19 cellular contexts compared by ENCODE assay signal in genomic region chr2:240258685-240259084, GRCh38.
DNase-seq lines count a peak whose midpoint lies in the region; ATAC-seq, FAIRE-seq and TF ChIP-seq lines count a peak whose summit lies in the region.
"Had no signal": no experiment of that assay in that cellular context is flagged by ENCODE, and none has a peak within 500 bp of the region (broad histone marks: within the 10 kb centered on the region; RNA-seq: fewer than 3 reads in every experiment).

No MANE protein-coding gene starts in this region.

- POLR2A ChIA-PET in HepG2 (lab: Yijun Ruan, JAX), result no interaction called here

- BruUV-seq in HepG2 (replicated peaks; lab: Mats Ljungman, UMichigan), result no TSS peak

- H3K9ac ChIP-seq in HepG2 (ENCODE audit: insufficient read depth, low read depth, low read length), result no peak overlapping the region

- H3K27ac ChIP-seq in HepG2 (ENCODE audit: extremely low read length, insufficient read depth, low read length) (no peak overlapping the region), sigmoid colon (peak overlapping the region; percentile 62 to 70 (median 68)), upper lobe of right lung (peak overlapping the region; percentile 51)

- TF ChIP-seq EP300 in HepG2 (IDR thresholded peaks at IDR 0.05; ENCODE audit: low read depth in 2 of 2, low read length in 2 of 2) (no peak), HepG2 (CRISPR knock-in tag; IDR thresholded peaks at IDR 0.05; ENCODE audit: borderline replicate concordance) (no peak), sigmoid colon (IDR thresholded peaks at IDR 0.05) (no peak)

- no peak for FAIRE-seq in HepG2 (lab: Jason Lieb, UNC)
- FAIRE-seq: A204.1, endometrium had no signal

- H3K4me2 ChIP-seq in HepG2 (ENCODE audit: low read depth, low read length), result peak overlapping the region; percentile 30; the same call in 1 of the 2 replicates

- no peak overlapping the region for H2AFZ ChIP-seq in HepG2 (ENCODE audit: low read length)

- CTCF ChIA-PET in HepG2 (lab: Yijun Ruan, JAX; ENCODE audit: low intra/inter-chr PET ratio, low total read pairs), result no interaction called here

- TF ChIP-seq POLR2A in HepG2 (IDR thresholded peaks at IDR 0.05; ENCODE audit: insufficient read depth in 1 of 2, low read depth in 2 of 2, low read length in 2 of 2) (no peak), sigmoid colon (IDR thresholded peaks at IDR 0.05) (no peak)

- peaks cover 9% of the 10 kb centered on the region for H3K79me2 ChIP-seq in HepG2 (ENCODE audit: insufficient read depth, low read length)

- no peaks in the 10 kb centered on the region; a peak in 1 of 5 replicates for H3K27me3 ChIP-seq in HepG2 (ENCODE audit: control insufficient read depth in 1 of 2, insufficient read depth in 2 of 2, low read length in 2 of 2)
- H3K27me3 ChIP-seq in sigmoid colon, result no peaks in the 10 kb centered on the region
- no peaks in the 10 kb centered on the region for H3K27me3 ChIP-seq in upper lobe of right lung

- peaks cover 14% of the 10 kb centered on the region for H3K9me3 ChIP-seq in HepG2 (ENCODE audit: low read length)
- no peaks in the 10 kb centered on the region for H3K9me3 ChIP-seq in sigmoid colon
- no peaks in the 10 kb centered on the region for H3K9me3 ChIP-seq in upper lobe of right lung

- ATAC-seq in Right ventricle myocardium inferior, result peak; percentile 1
- ATAC-seq in left cardiac atrium, result no peak
- ATAC-seq in HepG2, result no peak
- ATAC-seq in upper lobe of right lung, result no peak
- ATAC-seq in GM18861 (IDR thresholded peaks at IDR 0.05; ENCODE audit: unreplicated experiment), result no peak
- ATAC-seq: activated CD8-positive, alpha-beta T cell treated with anti-CD3 and anti-CD28 coated beads, Interleukin-2, amount 10 ng/mL, durations not matched to agents 7 days and 5 days; HCT116; stimulated activated naive CD8-positive, alpha-beta T cell treated with anti-CD3 and anti-CD28 coated beads, Interleukin-15, Interleukin-2, amounts not matched to agents 100 U/mL and 50 U/mL, for 24 hours had no signal

- no peaks in the 10 kb centered on the region for H4K20me1 ChIP-seq in HepG2 (ENCODE audit: insufficient read depth, low read length)

- DNase-seq in Right ventricle myocardium inferior (ENCODE audit: missing footprints) (no peak), left cardiac atrium (no peak), HepG2 (ENCODE audit: low spot score) (no peak), sigmoid colon (no peak), upper lobe of right lung (no peak), SKM-1 treated with dmso at 0.1 percent for 144 hours (lab: John Stamatoyannopoulos, UW; ENCODE audit: unreplicated experiment) (no peak), NCI-H146 (lab: John Stamatoyannopoulos, UW) (no peak)
- DNase-seq: activated CD4-positive, CD25-positive, alpha-beta regulatory T cell; activated naive CD4-positive, alpha-beta T cell treated with anti-CD3 and anti-CD28 coated beads, Interleukin-2, amount 50 U/mL, for 16 hours; Calu3; EL; NCI-H1436; NCI-H526; stimulated activated naive CD8-positive, alpha-beta T cell treated with anti-CD3 and anti-CD28 coated beads, Interleukin-15, Interleukin-2, amounts not matched to agents 100 U/mL and 50 U/mL, for 24 hours had no signal

- no peak for TF ChIP-seq RAD21 in HepG2 (CRISPR knock-in tag; IDR thresholded peaks at IDR 0.05)

- 100% methylated on average over 2 of the region's 10 CpGs for WGBS in HepG2 (ENCODE audit: low lambda C conversion rate)
- WGBS in sigmoid colon, 2 donors, result 84 to 85% methylated on average over 10 of the region's 10 CpGs

- in situ Hi-C loops in HepG2 (cut with HindIII; ENCODE audit: extremely low pct_ligation_motif_present, low pct_unique_long_range_greater_than_20kb), result no loop called here

- H3K36me3 ChIP-seq in HepG2 (replicated peaks in 1 of 2; ENCODE audit: control insufficient read depth in 1 of 2, insufficient read depth in 2 of 2, low read length in 2 of 2) (no peaks in the 10 kb centered on the region), sigmoid colon (no peaks in the 10 kb centered on the region), upper lobe of right lung (no peaks in the 10 kb centered on the region)

- TF ChIP-seq CTCF in HepG2 (CRISPR knock-in tag; IDR thresholded peaks at IDR 0.05) (no peak), sigmoid colon (IDR thresholded peaks at IDR 0.05) (no peak), upper lobe of right lung (IDR thresholded peaks at IDR 0.05) (no peak)

- intact Hi-C loops in Right ventricle myocardium inferior (cut with DNase I) (loop anchor here (1.0 to 2.0 kb wide), 3 partner anchors 22 to 110 kb away; no protein-coding TSS in a partner anchor), left cardiac atrium (cut with DNase I) (no loop called here), HepG2 (cut with micrococcal nuclease; ENCODE audit: unreplicated experiment) (no loop called here), sigmoid colon (cut with DNase I) (no loop called here), upper lobe of right lung (cut with DNase I) (no loop called here)

- H3K4me3 ChIP-seq in HepG2 (replicated peaks in 1 of 3; ENCODE audit: insufficient read depth in 1 of 3, low read depth in 2 of 3, low read length in 3 of 3), result no peak overlapping the region
- H3K4me3 ChIP-seq in sigmoid colon, result no peak overlapping the region
- H3K4me3 ChIP-seq in upper lobe of right lung, result no peak overlapping the region

- H3K4me1 ChIP-seq in HepG2 (ENCODE audit: insufficient read depth, low read length) (peaks cover 53% of the 10 kb centered on the region), sigmoid colon (peaks cover 0 to 21% (median 18%) of the 10 kb centered on the region in 4 donors), upper lobe of right lung (no peaks in the 10 kb centered on the region)

TF ChIP-seq in HepG2, 621 proteins besides CTCF, POLR2A, EP300 and RAD21:
- TF ChIP-seq ZMAT3 (CRISPR knock-in tag; conservative IDR thresholded peaks at IDR 0.05), result no peak
- TF ChIP-seq ZNF720 (CRISPR knock-in tag; IDR thresholded peaks at IDR 0.05), result no peak
- no peak for TF ChIP-seq NFKB2 (CRISPR knock-in tag; IDR thresholded peaks at IDR 0.05; ENCODE audit: borderline replicate concordance)
- no peak for TF ChIP-seq NKX3-1 (CRISPR knock-in tag; IDR thresholded peaks at IDR 0.05)
- TF ChIP-seq RCOR2 (CRISPR knock-in tag; IDR thresholded peaks at IDR 0.05), result no peak
- TF ChIP-seq POGZ (CRISPR knock-in tag; IDR thresholded peaks at IDR 0.05), result no peak
- no peak for TF ChIP-seq SATB2 (CRISPR knock-in tag; IDR thresholded peaks at IDR 0.05)
- no peak for TF ChIP-seq CENPX (CRISPR knock-in tag; IDR thresholded peaks at IDR 0.05)
- TF ChIP-seq DDIT3 (CRISPR knock-in tag; IDR thresholded peaks at IDR 0.05), result no peak
- no peak for TF ChIP-seq MAFK (conservative IDR thresholded peaks at IDR 0.05 in 1 of 2, IDR thresholded peaks at IDR 0.05 in 1 of 2; ENCODE audit: low read length in 2 of 2)
- no peak for TF ChIP-seq FLYWCH1 (CRISPR knock-in tag; IDR thresholded peaks at IDR 0.05)
- TF ChIP-seq ZNF766 (CRISPR knock-in tag; IDR thresholded peaks at IDR 0.05; ENCODE audit: borderline replicate concordance), result no peak
- no peak for TF ChIP-seq ZBTB25 (CRISPR knock-in tag; IDR thresholded peaks at IDR 0.05)
- no peak for TF ChIP-seq IKZF1 (IDR thresholded peaks at IDR 0.05)
- no peak for TF ChIP-seq CHD2 (IDR thresholded peaks at IDR 0.05; ENCODE audit: low read depth, low read length)
- no peak for TF ChIP-seq ZEB1 (IDR thresholded peaks at IDR 0.05; ENCODE audit: insufficient replicate concordance, low read depth)
